In the genomic region with DNA sequence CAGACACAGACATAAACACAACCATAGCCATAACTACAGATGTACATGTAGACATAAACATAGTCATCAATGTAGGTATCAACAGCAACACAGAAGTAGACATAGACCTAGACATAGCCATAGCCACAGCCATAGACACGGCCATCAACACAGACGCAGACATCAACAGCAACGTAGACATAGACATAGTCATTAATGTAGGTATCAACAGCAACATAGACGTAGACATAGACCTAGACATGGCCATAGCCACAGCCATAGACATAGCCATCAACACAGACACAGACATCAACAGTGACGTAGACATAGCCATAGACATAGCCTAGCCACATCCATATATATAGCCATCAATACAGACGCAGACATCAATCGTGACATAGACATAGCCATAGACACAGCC, we compare ENCODE assay signal across 2 cellular contexts.
A peak's percentile ranks its signal among the peaks of the same experiment; 100 is the strongest.
TF ChIP-seq lines count a peak whose summit lies in the region.

No MANE protein-coding gene starts in this region.

TF ChIP-seq in K562, 482 proteins besides CTCF, POLR2A, EP300 and RAD21 (continues in another document):
- TF ChIP-seq ZNF398 (CRISPR knock-in tag; IDR thresholded peaks at IDR 0.05) (no peak), HINFP (tag; conservative IDR thresholded peaks at IDR 0.05; ENCODE audit: low read depth) (no peak), ZNF212 (CRISPR knock-in tag; IDR thresholded peaks at IDR 0.05) (no peak), EWSR1 (IDR thresholded peaks at IDR 0.05; ENCODE audit: borderline replicate concordance, low read depth, partially characterized antibody) (no peak), ZSCAN32 (CRISPR knock-in tag; IDR thresholded peaks at IDR 0.05) (no peak), YBX1 (IDR thresholded peaks at IDR 0.05) (no peak), TFAP4 (CRISPR knock-in tag; IDR thresholded peaks at IDR 0.05; ENCODE audit: borderline replicate concordance) (no peak), KAT2B (IDR thresholded peaks at IDR 0.05; ENCODE audit: low read depth, low read length) (no peak), RB1 (IDR thresholded peaks at IDR 0.05; ENCODE audit: low read depth) (no peak), ZNF347 (CRISPR knock-in tag; IDR thresholded peaks at IDR 0.05; ENCODE audit: low read depth) (no peak), TBL1XR1 (IDR thresholded peaks at IDR 0.05; ENCODE audit: low read length in 2 of 2) (no peak), NUFIP1 (IDR thresholded peaks at IDR 0.05; ENCODE audit: partially characterized antibody) (no peak), BACH1 (tag; IDR thresholded peaks at IDR 0.05) (no peak), ZNF668 (CRISPR knock-in tag; IDR thresholded peaks at IDR 0.05) (no peak)
- TF ChIP-seq, protein P1, sequence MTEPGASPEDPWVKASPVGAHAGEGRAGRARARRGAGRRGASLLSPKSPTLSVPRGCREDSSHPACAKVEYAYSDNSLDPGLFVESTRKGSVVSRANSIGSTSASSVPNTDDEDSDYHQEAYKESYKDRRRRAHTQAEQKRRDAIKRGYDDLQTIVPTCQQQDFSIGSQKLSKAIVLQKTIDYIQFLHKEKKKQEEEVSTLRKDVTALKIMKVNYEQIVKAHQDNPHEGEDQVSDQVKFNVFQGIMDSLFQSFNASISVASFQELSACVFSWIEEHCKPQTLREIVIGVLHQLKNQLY (CRISPR knock-in tag; conservative IDR thresholded peaks at IDR 0.05), result no peak

TF ChIP-seq in HepG2, 621 proteins besides CTCF, POLR2A, EP300 and RAD21:
- TF ChIP-seq ZNF780A (CRISPR knock-in tag; IDR thresholded peaks at IDR 0.05), result 0 out of 2 replicates have a peak, but pooled peaks have one; percentile 30
- no peak for TF ChIP-seq CCAR2 (optimal IDR thresholded peaks at IDR 0.05; ENCODE audit: low read depth, low read length)
- TF ChIP-seq ZMYM2 (CRISPR knock-in tag; IDR thresholded peaks at IDR 0.05), result no peak
- TF ChIP-seq ATF2 (CRISPR knock-in tag; IDR thresholded peaks at IDR 0.05), result no peak
- 0 out of 2 replicates have a peak, but pooled peaks have one; percentile 44 for TF ChIP-seq TRIM24 (CRISPR knock-in tag; IDR thresholded peaks at IDR 0.05)
- TF ChIP-seq GRHL1 (CRISPR knock-in tag; conservative IDR thresholded peaks at IDR 0.05), result no peak
- TF ChIP-seq BCL6 (CRISPR knock-in tag; IDR thresholded peaks at IDR 0.05), result no peak
- TF ChIP-seq, protein P2, sequence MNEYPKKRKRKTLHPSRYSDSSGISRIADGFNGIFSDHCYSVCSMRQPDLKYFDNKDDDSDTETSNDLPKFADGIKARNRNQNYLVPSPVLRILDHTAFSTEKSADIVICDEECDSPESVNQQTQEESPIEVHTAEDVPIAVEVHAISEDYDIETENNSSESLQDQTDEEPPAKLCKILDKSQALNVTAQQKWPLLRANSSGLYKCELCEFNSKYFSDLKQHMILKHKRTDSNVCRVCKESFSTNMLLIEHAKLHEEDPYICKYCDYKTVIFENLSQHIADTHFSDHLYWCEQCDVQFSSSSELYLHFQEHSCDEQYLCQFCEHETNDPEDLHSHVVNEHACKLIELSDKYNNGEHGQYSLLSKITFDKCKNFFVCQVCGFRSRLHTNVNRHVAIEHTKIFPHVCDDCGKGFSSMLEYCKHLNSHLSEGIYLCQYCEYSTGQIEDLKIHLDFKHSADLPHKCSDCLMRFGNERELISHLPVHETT (CRISPR knock-in tag; conservative IDR thresholded peaks at IDR 0.05), result no peak
- TF ChIP-seq PAWR (CRISPR knock-in tag; IDR thresholded peaks at IDR 0.05; ENCODE audit: borderline replicate concordance), result no peak
- TF ChIP-seq PRDM15 (CRISPR knock-in tag; IDR thresholded peaks at IDR 0.05), result no peak
- TF ChIP-seq, protein P3, sequence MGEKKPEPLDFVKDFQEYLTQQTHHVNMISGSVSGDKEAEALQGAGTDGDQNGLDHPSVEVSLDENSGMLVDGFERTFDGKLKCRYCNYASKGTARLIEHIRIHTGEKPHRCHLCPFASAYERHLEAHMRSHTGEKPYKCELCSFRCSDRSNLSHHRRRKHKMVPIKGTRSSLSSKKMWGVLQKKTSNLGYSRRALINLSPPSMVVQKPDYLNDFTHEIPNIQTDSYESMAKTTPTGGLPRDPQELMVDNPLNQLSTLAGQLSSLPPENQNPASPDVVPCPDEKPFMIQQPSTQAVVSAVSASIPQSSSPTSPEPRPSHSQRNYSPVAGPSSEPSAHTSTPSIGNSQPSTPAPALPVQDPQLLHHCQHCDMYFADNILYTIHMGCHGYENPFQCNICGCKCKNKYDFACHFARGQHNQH (CRISPR knock-in tag; IDR thresholded peaks at IDR 0.05), result no peak
- TF ChIP-seq FUBP1 (CRISPR knock-in tag; IDR thresholded peaks at IDR 0.05; ENCODE audit: borderline replicate concordance), result 0 out of 2 replicates have a peak, but pooled peaks have one; percentile 75
- TF ChIP-seq ZKSCAN5 (CRISPR knock-in tag; IDR thresholded peaks at IDR 0.05), result no peak
- TF ChIP-seq ATF5 (CRISPR knock-in tag; IDR thresholded peaks at IDR 0.05; ENCODE audit: low read depth), result no peak
- no peak for TF ChIP-seq ARNT (IDR thresholded peaks at IDR 0.05)
- TF ChIP-seq ZNF616 (CRISPR knock-in tag; IDR thresholded peaks at IDR 0.05; ENCODE audit: low read depth), result no peak
- TF ChIP-seq, protein P4, sequence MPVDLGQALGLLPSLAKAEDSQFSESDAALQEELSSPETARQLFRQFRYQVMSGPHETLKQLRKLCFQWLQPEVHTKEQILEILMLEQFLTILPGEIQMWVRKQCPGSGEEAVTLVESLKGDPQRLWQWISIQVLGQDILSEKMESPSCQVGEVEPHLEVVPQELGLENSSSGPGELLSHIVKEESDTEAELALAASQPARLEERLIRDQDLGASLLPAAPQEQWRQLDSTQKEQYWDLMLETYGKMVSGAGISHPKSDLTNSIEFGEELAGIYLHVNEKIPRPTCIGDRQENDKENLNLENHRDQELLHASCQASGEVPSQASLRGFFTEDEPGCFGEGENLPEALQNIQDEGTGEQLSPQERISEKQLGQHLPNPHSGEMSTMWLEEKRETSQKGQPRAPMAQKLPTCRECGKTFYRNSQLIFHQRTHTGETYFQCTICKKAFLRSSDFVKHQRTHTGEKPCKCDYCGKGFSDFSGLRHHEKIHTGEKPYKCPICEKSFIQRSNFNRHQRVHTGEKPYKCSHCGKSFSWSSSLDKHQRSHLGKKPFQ (CRISPR knock-in tag; IDR thresholded peaks at IDR 0.05; ENCODE audit: insufficient replicate concordance), result no peak
- TF ChIP-seq, protein P5, sequence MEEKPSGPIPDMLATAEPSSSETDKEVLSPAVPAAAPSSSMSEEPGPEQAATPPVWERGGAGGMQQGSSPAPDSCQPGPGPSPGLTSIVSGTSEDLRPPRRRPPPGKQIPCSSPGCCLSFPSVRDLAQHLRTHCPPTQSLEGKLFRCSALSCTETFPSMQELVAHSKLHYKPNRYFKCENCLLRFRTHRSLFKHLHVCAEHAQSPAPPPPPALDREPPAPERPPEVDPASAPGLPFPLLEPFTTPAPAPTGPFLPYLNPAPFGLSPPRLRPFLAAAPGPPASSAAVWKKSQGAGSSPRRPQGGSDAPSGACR (CRISPR knock-in tag; IDR thresholded peaks at IDR 0.05), result no peak
- no peak for TF ChIP-seq ZNF331 (CRISPR knock-in tag; IDR thresholded peaks at IDR 0.05)
- no peak for TF ChIP-seq MYNN (CRISPR knock-in tag; IDR thresholded peaks at IDR 0.05; ENCODE audit: low read depth)
- TF ChIP-seq ZNF672 (CRISPR knock-in tag; IDR thresholded peaks at IDR 0.05), result no peak
- TF ChIP-seq, protein P6, sequence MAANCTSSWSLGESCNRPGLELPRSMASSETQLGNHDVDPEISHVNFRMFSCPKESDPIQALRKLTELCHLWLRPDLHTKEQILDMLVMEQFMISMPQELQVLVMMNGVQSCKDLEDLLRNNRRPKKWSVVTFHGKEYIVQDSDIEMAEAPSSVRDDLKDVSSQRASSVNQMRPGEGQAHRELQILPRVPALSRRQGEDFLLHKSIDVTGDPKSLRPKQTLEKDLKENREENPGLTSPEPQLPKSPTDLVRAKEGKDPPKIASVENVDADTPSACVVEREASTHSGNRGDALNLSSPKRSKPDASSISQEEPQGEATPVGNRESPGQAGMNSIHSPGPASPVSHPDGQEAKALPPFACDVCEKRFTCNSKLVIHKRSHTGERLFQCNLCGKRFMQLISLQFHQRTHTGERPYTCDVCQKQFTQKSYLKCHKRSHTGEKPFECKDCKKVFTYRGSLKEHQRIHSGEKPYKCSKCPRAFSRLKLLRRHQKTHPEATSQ (CRISPR knock-in tag; IDR thresholded peaks at IDR 0.05; ENCODE audit: borderline replicate concordance), result peak; percentile 35; the same call in 1 of the 2 replicates
- TF ChIP-seq STAT5B (CRISPR knock-in tag; IDR thresholded peaks at IDR 0.05), result no peak
- no peak for TF ChIP-seq HMGA1 (CRISPR knock-in tag; conservative IDR thresholded peaks at IDR 0.05)
- TF ChIP-seq POGK (CRISPR knock-in tag; conservative IDR thresholded peaks at IDR 0.05), result no peak
